Comparison of ENCODE assay signal across 10 cellular contexts in the genomic region with DNA sequence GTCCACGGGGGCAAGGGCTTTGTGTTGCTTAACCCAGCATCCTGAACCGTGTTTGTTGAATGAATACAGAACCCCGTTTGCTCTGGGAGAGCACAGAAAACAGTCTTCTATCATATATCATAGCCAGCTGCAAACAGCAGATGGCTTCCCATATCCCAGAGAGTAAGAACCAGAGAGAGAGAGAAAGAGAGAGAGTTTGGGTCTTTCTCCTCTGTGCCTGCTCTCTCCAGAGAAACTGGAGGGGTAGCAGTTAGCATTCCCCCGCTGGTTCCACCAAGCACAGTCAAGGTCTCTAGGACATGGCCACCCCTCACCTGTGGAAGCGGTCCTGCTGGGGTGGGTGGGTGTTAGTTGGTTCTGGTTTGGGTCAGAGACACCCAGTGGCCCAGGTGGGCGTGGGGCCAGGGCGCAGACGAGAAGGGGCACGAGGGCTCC. TPM values are rescaled to one million over a fixed set of nuclear protein-coding genes. Genes with fewer than 3 reads are reported as not detected.
DNase-seq lines count a peak whose midpoint lies in the region; ATAC-seq, FAIRE-seq and TF ChIP-seq lines count a peak whose summit lies in the region.
"Had no signal": no experiment of that assay in that cellular context is flagged by ENCODE, and none has a peak within 500 bp of the region (broad histone marks: within the 10 kb centered on the region; RNA-seq: fewer than 3 reads in every experiment).

No MANE protein-coding gene starts in this region.

- peaks cover 42% of the 10 kb centered on the region for H3K79me2 ChIP-seq in hepatocyte

- H3K4me2 ChIP-seq in hepatocyte, result peak overlapping the region; percentile 87

- intact Hi-C loops in ascending aorta (cut with DNase I) (loop anchor here (2.0 to 5.0 kb wide), 3 partner anchors 179 to 329 kb away; partner anchors contain the start of gene FBXO7), prostate gland (cut with DNase I) (loop anchor here (5.0 to 10.0 kb wide), 3 partner anchors 104 to 186 kb away; no protein-coding TSS in a partner anchor)

- no peak for TF ChIP-seq CTCF in BE2C (IDR thresholded peaks at IDR 0.05; ENCODE audit: low read depth, low read length)
- TF ChIP-seq CTCF in ascending aorta (IDR thresholded peaks at IDR 0.05), result no peak
- TF ChIP-seq CTCF in hepatocyte (IDR thresholded peaks at IDR 0.05; ENCODE audit: poor library complexity), result peak; percentile 4
- TF ChIP-seq CTCF in prostate gland (IDR thresholded peaks at IDR 0.05), result peak in 1 of 4 experiments; percentile 14

- no peak for ATAC-seq in HG03159 (IDR thresholded peaks at IDR 0.05; ENCODE audit: unreplicated experiment)
- no peak for ATAC-seq in activated CD8-positive, alpha-beta memory T cell treated with anti-CD3 and anti-CD28 coated beads, Interleukin-2, amount 10 ng/mL, durations not matched to agents 7 days and 5 days
- no peak for ATAC-seq in T-cell (replicated peaks in 1 of 4)

- WGBS in hepatocyte (ENCODE audit: low lambda C conversion rate, missing lambda C conversion rate), result 51% methylated on average over 6 of the region's 9 CpGs
- WGBS in prostate gland, result 33% methylated on average over 9 of the region's 9 CpGs

- no peaks in the 10 kb centered on the region for H3K9me2 ChIP-seq in hepatocyte (replicated peaks; ENCODE audit: insufficient read depth)

- CTCF ChIA-PET in activated CD8-positive, alpha-beta memory T cell treated with anti-CD3 and anti-CD28 coated beads, Interleukin-2, amount 10 ng/mL, durations not matched to agents 7 days and 5 days (lab: Charles Lee), result interaction anchor here (0.6 to 1.1 kb wide), 4 partner anchors 141 to 272 kb away, joined by 3 to 5 read pairs (median 3); no protein-coding TSS in a partner anchor
- CTCF ChIA-PET in T-cell (lab: Charles Lee), result no interaction called here

- TF ChIP-seq POLR2A in prostate gland (IDR thresholded peaks at IDR 0.05), result no peak
- TF ChIP-seq POLR2A in H54 (IDR thresholded peaks at IDR 0.05; ENCODE audit: low read depth, low read length), result no peak

- no peaks in the 10 kb centered on the region for H3K9me3 Mint-ChIP-seq in activated CD8-positive, alpha-beta memory T cell treated with anti-CD3 and anti-CD28 coated beads, Interleukin-2, amount 10 ng/mL, durations not matched to agents 7 days and 5 days (ENCODE audit: low read depth)
- H3K9me3 Mint-ChIP-seq in T-cell, result no peaks in the 10 kb centered on the region

- no peak overlapping the region for H3K27ac Mint-ChIP-seq in activated CD8-positive, alpha-beta memory T cell treated with anti-CD3 and anti-CD28 coated beads, Interleukin-2, amount 10 ng/mL, durations not matched to agents 7 days and 5 days
- no peak overlapping the region for H3K27ac Mint-ChIP-seq in T-cell

- no peak for FAIRE-seq in H54 (lab: Jason Lieb, UNC)

- peaks cover 71% of the 10 kb centered on the region for H3K27me3 Mint-ChIP-seq in activated CD8-positive, alpha-beta memory T cell treated with anti-CD3 and anti-CD28 coated beads, Interleukin-2, amount 10 ng/mL, durations not matched to agents 7 days and 5 days
- H3K27me3 Mint-ChIP-seq in T-cell, result peaks cover 53 to 66% of the 10 kb centered on the region in 2 donors

- H3K27ac ChIP-seq in ascending aorta (peak overlapping the region; percentile 75 to 77), hepatocyte (peak overlapping the region; percentile 43), prostate gland (peak overlapping the region; percentile 75 to 87)

- H3K4me1 Mint-ChIP-seq in activated CD8-positive, alpha-beta memory T cell treated with anti-CD3 and anti-CD28 coated beads, Interleukin-2, amount 10 ng/mL, durations not matched to agents 7 days and 5 days, result no peaks in the 10 kb centered on the region
- peaks cover 0 to 16% (median 6%) of the 10 kb centered on the region in 3 donors for H3K4me1 Mint-ChIP-seq in T-cell

- no peaks in the 10 kb centered on the region for H3K36me3 Mint-ChIP-seq in activated CD8-positive, alpha-beta memory T cell treated with anti-CD3 and anti-CD28 coated beads, Interleukin-2, amount 10 ng/mL, durations not matched to agents 7 days and 5 days
- H3K36me3 Mint-ChIP-seq in T-cell, result no peaks in the 10 kb centered on the region

- DNase-seq in BE2C, result no peak
- DNase-seq in ascending aorta (ENCODE audit: low spot score in 2 of 2), result no peak
- no peak for DNase-seq in hepatocyte (ENCODE audit: low spot score)
- DNase-seq in prostate gland (ENCODE audit: low spot score), result no peak
- DNase-seq in H54 (ENCODE audit: insufficient read length, low spot score), result no peak
- no peak for DNase-seq in activated CD8-positive, alpha-beta memory T cell treated with anti-CD3 and anti-CD28 coated beads, Interleukin-2, amount 10 ng/mL, durations not matched to agents 7 days and 5 days
- DNase-seq in T-cell, result no peak
- DNase-seq: activated naive CD4-positive, alpha-beta T cell; NCI-H187 treated with DMSO at 0.1 percent for 48 hours had no signal

- H3K27me3 ChIP-seq in BE2C (peaks cover 4% of the 10 kb centered on the region; the same call in 1 of the 2 replicates), ascending aorta (no peaks in the 10 kb centered on the region), hepatocyte (no peaks in the 10 kb centered on the region), prostate gland (replicated peaks; ENCODE audit: insufficient read depth) (peaks cover 4% of the 10 kb centered on the region)

- H3K4me3 ChIP-seq in BE2C (ENCODE audit: low read depth, low read length) (peak overlapping the region; percentile 67), ascending aorta (peak overlapping the region; percentile 74 to 91), hepatocyte (peak overlapping the region; percentile 96), prostate gland (peak overlapping the region; percentile 56 to 70)

- POLR2A ChIA-PET in T-cell (lab: Charles Lee), result no interaction called here

- peaks cover 23% of the 10 kb centered on the region for H4K20me1 ChIP-seq in hepatocyte (ENCODE audit: insufficient read depth, poor library complexity, severe bottlenecking)

- peak overlapping the region; percentile 62 for H2AFZ ChIP-seq in hepatocyte

- H3K4me1 ChIP-seq in BE2C (no peaks in the 10 kb centered on the region), ascending aorta (peaks cover 0 to 9% of the 10 kb centered on the region in 2 donors), hepatocyte (ENCODE audit: insufficient read depth) (peaks cover 26% of the 10 kb centered on the region), prostate gland (replicated peaks) (no peaks in the 10 kb centered on the region)

- H3K4me3 Mint-ChIP-seq in activated CD8-positive, alpha-beta memory T cell treated with anti-CD3 and anti-CD28 coated beads, Interleukin-2, amount 10 ng/mL, durations not matched to agents 7 days and 5 days, result no peak overlapping the region
- peak overlapping the region in 1 of 3 donors; percentile 40 for H3K4me3 Mint-ChIP-seq in T-cell

- H3K36me3 ChIP-seq in BE2C (no peaks in the 10 kb centered on the region), ascending aorta (no peaks in the 10 kb centered on the region), hepatocyte (replicated peaks; ENCODE audit: insufficient read depth, low read depth) (no peaks in the 10 kb centered on the region), prostate gland (no peaks in the 10 kb centered on the region)

- H3K9me3 ChIP-seq in BE2C, result no peaks in the 10 kb centered on the region
- no peaks in the 10 kb centered on the region for H3K9me3 ChIP-seq in ascending aorta
- H3K9me3 ChIP-seq in hepatocyte (ENCODE audit: low read depth), result no peaks in the 10 kb centered on the region
- H3K9me3 ChIP-seq in prostate gland, result no peaks in the 10 kb centered on the region

RNA-seq across cellular contexts. Expression of gene TIMP3, which starts 0.5 kb away (rescaled TPM):
- polyA plus RNA-seq in BE2C (2012; ENCODE audit: insufficient read depth, insufficient read length, low read depth), result 79.7 TPM
- total RNA-seq in ascending aorta, result 394 TPM
- total RNA-seq in hepatocyte, result 92.3 and 96.1 TPM in 2 replicates
- polyA plus RNA-seq in hepatocyte, result 76.6 and 91.6 TPM in 2 replicates
- 100 to 1,000 TPM; 148 to 397 TPM for total RNA-seq in prostate gland
- not detected for total RNA-seq in activated CD8-positive, alpha-beta memory T cell treated with anti-CD3 and anti-CD28 coated beads, Interleukin-2, amount 10 ng/mL, durations not matched to agents 7 days and 5 days
- 1 to 10 TPM in 3 of 5 donors, under 1 TPM in 2; 0.07 to 1.7 (median 1.1) TPM for total RNA-seq in T-cell

Comparison
In these comparisons a context has a peak if more than half of its experiments do, and no peak if none do; other contexts are left out.
1. RNA of gene TIMP3, which starts 0.5 kb away (total RNA-seq): 148 to 397 TPM in prostate gland, 394 TPM in ascending aorta (single experiment) and 92.3 to 96.1 TPM in hepatocyte; 0.07 to 1.7 TPM in T-cell and not detected in activated CD8-positive, alpha-beta memory T cell treated with anti-CD3 and anti-CD28 coated beads, Interleukin-2, amount 10 ng/mL, durations not matched to agents 7 days and 5 days; every median in the first group is over 10 times any median in the second.
2. Peak in every context shown above with its lines, with median percentiles within 50 percentile points of each other: H3K4me3 ChIP-seq and H3K27ac ChIP-seq.